In genomic region chr11:27233654-27234042, GRCh38 we compare ENCODE assay signal across 7 cellular contexts.
DNase-seq lines count a peak whose midpoint lies in the region; ATAC-seq, FAIRE-seq and TF ChIP-seq lines count a peak whose summit lies in the region.

No MANE protein-coding gene starts in this region.

- H3K4me3 ChIP-seq in small intestine (ENCODE audit: low read depth in 1 of 2, low read length in 2 of 2), result no peak overlapping the region
- no peak overlapping the region for H3K4me3 ChIP-seq in CD4-positive, alpha-beta memory T cell (ENCODE audit: low read length in 2 of 2)

- H3K27ac ChIP-seq in small intestine (ENCODE audit: low read depth in 1 of 2, low read length in 1 of 2), result peak overlapping the region; percentile 79 to 84
- H3K27ac ChIP-seq in CD4-positive, alpha-beta memory T cell (ENCODE audit: low read depth, low read length), result no peak overlapping the region

- WGBS in small intestine, 3 donors, result 63 to 79% (median 77%) methylated on average over 3 of the region's 3 CpGs

- peaks cover 5 to 10% of the 10 kb centered on the region in 2 donors for H3K4me1 ChIP-seq in small intestine (ENCODE audit: control insufficient read depth in 2 of 2, insufficient read depth in 1 of 2, low read depth in 1 of 2, low read length in 1 of 2)
- H3K4me1 ChIP-seq in CD4-positive, alpha-beta memory T cell (ENCODE audit: insufficient read depth, low read length), result no peaks in the 10 kb centered on the region

- no peak for FAIRE-seq in small intestine (lab: Jason Lieb, UNC)

- TF ChIP-seq CTCF in activated B cell treated with CpG ODN at 0.5 μM for 24 hours (IDR thresholded peaks at IDR 0.05), result no peak

- peak overlapping the region; percentile 69 for H3K27ac Mint-ChIP-seq in activated B cell treated with CpG ODN at 0.5 μM for 24 hours
- no peak overlapping the region for H3K27ac Mint-ChIP-seq in CD4-positive, alpha-beta memory T cell

- CTCF ChIA-PET in activated B cell treated with CpG ODN at 0.5 μM for 24 hours (lab: Charles Lee), result interaction anchor here (0.8 to 1.0 kb wide), 4 partner anchors 18 to 253 kb away, joined by 3 read pairs; no protein-coding TSS in a partner anchor
- CTCF ChIA-PET in CD4-positive, alpha-beta memory T cell (lab: Charles Lee; ENCODE audit: partially characterized antibody), result no interaction called here

- H3K9me3 ChIP-seq in small intestine (ENCODE audit: control insufficient read depth, low read depth), result no peaks in the 10 kb centered on the region
- H3K9me3 ChIP-seq in CD4-positive, alpha-beta memory T cell (ENCODE audit: control insufficient read depth in 1 of 2, low read length in 2 of 2), result no peaks in the 10 kb centered on the region

- H3K27me3 Mint-ChIP-seq in activated B cell treated with CpG ODN at 0.5 μM for 24 hours, result no peaks in the 10 kb centered on the region
- peaks cover 0 to 1% of the 10 kb centered on the region in 2 donors for H3K27me3 Mint-ChIP-seq in CD4-positive, alpha-beta memory T cell

- no peak overlapping the region for H3K4me3 Mint-ChIP-seq in activated B cell treated with CpG ODN at 0.5 μM for 24 hours
- H3K4me3 Mint-ChIP-seq in CD4-positive, alpha-beta memory T cell, result no peak overlapping the region

- H3K36me3 Mint-ChIP-seq in activated B cell treated with CpG ODN at 0.5 μM for 24 hours (ENCODE audit: low read depth), result no peaks in the 10 kb centered on the region
- H3K36me3 Mint-ChIP-seq in CD4-positive, alpha-beta memory T cell, result no peaks in the 10 kb centered on the region

- DNase-seq in activated B cell treated with CpG ODN at 0.5 μM for 24 hours (peak; percentile 15), small intestine (no peak), foreskin melanocyte (no peak)
- DNase-seq in central memory CD4-positive, alpha-beta T cell, result no peak
- DNase-seq in CD4-positive, alpha-beta memory T cell, result no peak

- no peaks in the 10 kb centered on the region for H3K27me3 ChIP-seq in small intestine (ENCODE audit: control insufficient read depth in 2 of 2, insufficient read depth in 2 of 2, low read length in 2 of 2)
- no peaks in the 10 kb centered on the region for H3K27me3 ChIP-seq in CD4-positive, alpha-beta memory T cell (ENCODE audit: insufficient read depth, low read length)

- intact Hi-C loops in activated B cell treated with CpG ODN at 0.5 μM for 24 hours (cut with micrococcal nuclease), result loop anchor here (1.0 to 10.0 kb wide), 7 partner anchors 25 to 1149 kb away; partner anchors contain the start of genes CCDC34, LGR4 and LIN7C
- intact Hi-C loops in CD4-positive, alpha-beta memory T cell (cut with micrococcal nuclease), result no loop called here

- ATAC-seq in GM19395 (IDR thresholded peaks at IDR 0.05; ENCODE audit: unreplicated experiment) (peak; percentile 33), HG03039 (IDR thresholded peaks at IDR 0.05; ENCODE audit: unreplicated experiment) (peak; percentile 7), activated B cell treated with CpG ODN at 0.5 μM for 24 hours (ENCODE audit: low read depth) (peak; percentile 12)

- POLR2A ChIA-PET in activated B cell treated with CpG ODN at 0.5 μM for 24 hours (lab: Charles Lee), result interaction anchor here (0.7 kb wide), 1 partner anchor 13 kb away, joined by 3 read pairs; no protein-coding TSS in a partner anchor
- POLR2A ChIA-PET in CD4-positive, alpha-beta memory T cell (lab: Charles Lee; ENCODE audit: partially characterized antibody), result no interaction called here

- H3K36me3 ChIP-seq in small intestine (ENCODE audit: control insufficient read depth in 2 of 2, insufficient read depth in 2 of 2, low read length in 2 of 2), result no peaks in the 10 kb centered on the region
- no peaks in the 10 kb centered on the region for H3K36me3 ChIP-seq in CD4-positive, alpha-beta memory T cell (ENCODE audit: insufficient read depth, low read length)

- no peaks in the 10 kb centered on the region for H3K9me3 Mint-ChIP-seq in activated B cell treated with CpG ODN at 0.5 μM for 24 hours
- H3K9me3 Mint-ChIP-seq in CD4-positive, alpha-beta memory T cell, result peaks cover 0 to under 1% (median 0%) of the 10 kb centered on the region in 8 donors

- H3K4me1 Mint-ChIP-seq in activated B cell treated with CpG ODN at 0.5 μM for 24 hours, result peaks cover 15% of the 10 kb centered on the region
- no peaks in the 10 kb centered on the region for H3K4me1 Mint-ChIP-seq in CD4-positive, alpha-beta memory T cell
